17 cellular contexts compared by ENCODE assay signal in genomic region chr7:139055674-139056073, GRCh38.
"Had no signal": no experiment of that assay in that cellular context is flagged by ENCODE, and none has a peak within 500 bp of the region (broad histone marks: within the 10 kb centered on the region; RNA-seq: fewer than 3 reads in every experiment).

No MANE protein-coding gene starts in this region.

- ATAC-seq: gastroesophageal sphincter, left ventricle myocardium superior, pancreas, T-cell, WTC11 had no signal

- H3K4me3 Mint-ChIP-seq: neural progenitor cell, T-cell, WTC11 had no signal

- H3K9me3 Mint-ChIP-seq: neural progenitor cell, T-cell, WTC11 had no signal

- H3K9me3 ChIP-seq: gastroesophageal sphincter, pancreas, stomach, thoracic aorta had no signal

- H3K4me1 ChIP-seq: neural progenitor cell, pancreas had no signal

- H3K27ac Mint-ChIP-seq: neural progenitor cell, WTC11 had no signal

- H3K27me3 Mint-ChIP-seq: T-cell had no signal

- H3K27ac ChIP-seq: brain microvascular endothelial cell, epithelial cell of prostate, gastroesophageal sphincter, neural progenitor cell, pancreas, stomach, thoracic aorta had no signal

- H3K27me3 ChIP-seq: brain microvascular endothelial cell, gastroesophageal sphincter, neural progenitor cell, pancreas, stomach had no signal

- H3K36me3 ChIP-seq: neural progenitor cell had no signal

- H3K9ac ChIP-seq: neural progenitor cell had no signal

- H3K36me3 Mint-ChIP-seq: neural progenitor cell had no signal

- DNase-seq: activated CD4-positive, alpha-beta T cell treated with anti-CD3 and anti-CD28 coated beads, Interleukin-2, amount 50 U/mL, for 48 hours; activated gamma-delta T cell; amygdala; brain microvascular endothelial cell; effector memory CD4-positive, alpha-beta T cell; left ventricle myocardium superior; mesendoderm; pancreas; stimulated activated CD4-positive, alpha-beta T cell treated with anti-CD3 and anti-CD28 coated beads, Interleukin-4, amount 100 ng/mL, for 1 hour; stimulated activated CD8-positive, alpha-beta memory T cell treated with anti-CD3 and anti-CD28 coated beads, Interleukin-4, amount 100 ng/mL, for 48 hours; stomach; T-cell had no signal

- H2AFZ ChIP-seq: neural progenitor cell had no signal

- H3K4me1 Mint-ChIP-seq: neural progenitor cell, WTC11 had no signal

- H3K4me3 ChIP-seq: gastroesophageal sphincter, neural progenitor cell, pancreas, stomach, thoracic aorta had no signal

- H3K4me2 ChIP-seq: neural progenitor cell had no signal
